ENCODE assay signal across 3 cellular contexts in the genomic region with DNA sequence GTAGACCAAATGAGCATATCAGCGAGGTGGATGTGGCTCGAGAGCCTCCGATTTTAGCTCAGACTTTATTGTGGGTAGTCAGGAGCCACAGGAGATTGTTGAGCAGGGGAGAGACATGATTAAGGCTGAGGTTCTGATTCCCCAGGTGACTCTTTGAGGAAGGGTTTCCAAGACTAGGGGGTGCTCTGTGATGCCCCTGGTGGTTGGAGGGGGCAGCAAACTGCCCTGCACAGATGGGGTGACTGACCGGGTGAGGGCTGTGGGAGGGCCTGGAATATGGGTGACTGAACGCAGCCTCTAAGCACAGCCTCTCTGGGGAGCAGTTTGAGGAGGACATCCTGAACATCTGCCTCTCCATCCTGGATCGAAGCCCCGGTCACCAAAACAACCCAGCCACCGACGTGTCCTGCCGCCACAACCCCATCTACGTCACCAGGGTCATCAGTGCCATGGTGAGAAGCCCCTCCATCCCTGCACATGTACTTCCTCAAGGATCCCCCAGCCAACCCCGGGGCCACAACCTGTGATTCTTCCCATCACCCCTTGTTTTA.
TF ChIP-seq lines count a peak whose summit lies in the region.

No MANE protein-coding gene starts in this region.

TF ChIP-seq in SK-N-SH, 30 proteins besides CTCF, POLR2A, EP300 and RAD21:
- TF ChIP-seq NRF1 (IDR thresholded peaks at IDR 0.05; ENCODE audit: low read depth, low read length) (no peak), TAF1 (IDR thresholded peaks at IDR 0.05; ENCODE audit: borderline replicate concordance, low read depth, low read length) (no peak), MXI1 (IDR thresholded peaks at IDR 0.05; ENCODE audit: low read depth, low read length) (no peak), RXRA (IDR thresholded peaks at IDR 0.05; ENCODE audit: borderline replicate concordance, low read depth) (no peak), TCF12 (IDR thresholded peaks at IDR 0.05) (no peak), SMC3 (IDR thresholded peaks at IDR 0.05; ENCODE audit: low read depth, low read length) (no peak), JUND (IDR thresholded peaks at IDR 0.05) (no peak), SIN3A (IDR thresholded peaks at IDR 0.05; ENCODE audit: borderline replicate concordance, low read depth, low read length) (no peak)
- TF ChIP-seq, protein P1, sequence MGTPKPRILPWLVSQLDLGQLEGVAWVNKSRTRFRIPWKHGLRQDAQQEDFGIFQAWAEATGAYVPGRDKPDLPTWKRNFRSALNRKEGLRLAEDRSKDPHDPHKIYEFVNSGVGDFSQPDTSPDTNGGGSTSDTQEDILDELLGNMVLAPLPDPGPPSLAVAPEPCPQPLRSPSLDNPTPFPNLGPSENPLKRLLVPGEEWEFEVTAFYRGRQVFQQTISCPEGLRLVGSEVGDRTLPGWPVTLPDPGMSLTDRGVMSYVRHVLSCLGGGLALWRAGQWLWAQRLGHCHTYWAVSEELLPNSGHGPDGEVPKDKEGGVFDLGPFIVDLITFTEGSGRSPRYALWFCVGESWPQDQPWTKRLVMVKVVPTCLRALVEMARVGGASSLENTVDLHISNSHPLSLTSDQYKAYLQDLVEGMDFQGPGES (IDR thresholded peaks at IDR 0.05; ENCODE audit: low read depth, low read length) = no peak
- TF ChIP-seq, protein P2, sequence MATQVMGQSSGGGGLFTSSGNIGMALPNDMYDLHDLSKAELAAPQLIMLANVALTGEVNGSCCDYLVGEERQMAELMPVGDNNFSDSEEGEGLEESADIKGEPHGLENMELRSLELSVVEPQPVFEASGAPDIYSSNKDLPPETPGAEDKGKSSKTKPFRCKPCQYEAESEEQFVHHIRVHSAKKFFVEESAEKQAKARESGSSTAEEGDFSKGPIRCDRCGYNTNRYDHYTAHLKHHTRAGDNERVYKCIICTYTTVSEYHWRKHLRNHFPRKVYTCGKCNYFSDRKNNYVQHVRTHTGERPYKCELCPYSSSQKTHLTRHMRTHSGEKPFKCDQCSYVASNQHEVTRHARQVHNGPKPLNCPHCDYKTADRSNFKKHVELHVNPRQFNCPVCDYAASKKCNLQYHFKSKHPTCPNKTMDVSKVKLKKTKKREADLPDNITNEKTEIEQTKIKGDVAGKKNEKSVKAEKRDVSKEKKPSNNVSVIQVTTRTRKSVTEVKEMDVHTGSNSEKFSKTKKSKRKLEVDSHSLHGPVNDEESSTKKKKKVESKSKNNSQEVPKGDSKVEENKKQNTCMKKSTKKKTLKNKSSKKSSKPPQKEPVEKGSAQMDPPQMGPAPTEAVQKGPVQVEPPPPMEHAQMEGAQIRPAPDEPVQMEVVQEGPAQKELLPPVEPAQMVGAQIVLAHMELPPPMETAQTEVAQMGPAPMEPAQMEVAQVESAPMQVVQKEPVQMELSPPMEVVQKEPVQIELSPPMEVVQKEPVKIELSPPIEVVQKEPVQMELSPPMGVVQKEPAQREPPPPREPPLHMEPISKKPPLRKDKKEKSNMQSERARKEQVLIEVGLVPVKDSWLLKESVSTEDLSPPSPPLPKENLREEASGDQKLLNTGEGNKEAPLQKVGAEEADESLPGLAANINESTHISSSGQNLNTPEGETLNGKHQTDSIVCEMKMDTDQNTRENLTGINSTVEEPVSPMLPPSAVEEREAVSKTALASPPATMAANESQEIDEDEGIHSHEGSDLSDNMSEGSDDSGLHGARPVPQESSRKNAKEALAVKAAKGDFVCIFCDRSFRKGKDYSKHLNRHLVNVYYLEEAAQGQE (IDR thresholded peaks at IDR 0.05; ENCODE audit: low read depth, low read length) = no peak

TF ChIP-seq in SK-N-SH treated with all-trans-retinoic acid at 6 μM for 48 hours, 23 proteins besides CTCF, POLR2A, EP300 and RAD21:
- TF ChIP-seq ZNF8 (CRISPR knock-in tag; IDR thresholded peaks at IDR 0.05) = no peak

TF ChIP-seq in WTC11, 78 proteins besides CTCF, POLR2A, EP300 and RAD21:
- no peak for TF ChIP-seq PRRX2 (CRISPR knock-in tag; IDR thresholded peaks at IDR 0.05)
- TF ChIP-seq MLX (CRISPR knock-in tag; IDR thresholded peaks at IDR 0.05) = no peak
- no peak for TF ChIP-seq ZNF396 (CRISPR knock-in tag; IDR thresholded peaks at IDR 0.05; ENCODE audit: borderline replicate concordance)
- TF ChIP-seq ZNF219 (CRISPR knock-in tag; IDR thresholded peaks at IDR 0.05; ENCODE audit: borderline replicate concordance) = no peak
- TF ChIP-seq OVOL2 (CRISPR knock-in tag; IDR thresholded peaks at IDR 0.05; ENCODE audit: borderline replicate concordance) = no peak
- no peak for TF ChIP-seq HMGXB4 (CRISPR knock-in tag; IDR thresholded peaks at IDR 0.05)
- TF ChIP-seq, protein P3, sequence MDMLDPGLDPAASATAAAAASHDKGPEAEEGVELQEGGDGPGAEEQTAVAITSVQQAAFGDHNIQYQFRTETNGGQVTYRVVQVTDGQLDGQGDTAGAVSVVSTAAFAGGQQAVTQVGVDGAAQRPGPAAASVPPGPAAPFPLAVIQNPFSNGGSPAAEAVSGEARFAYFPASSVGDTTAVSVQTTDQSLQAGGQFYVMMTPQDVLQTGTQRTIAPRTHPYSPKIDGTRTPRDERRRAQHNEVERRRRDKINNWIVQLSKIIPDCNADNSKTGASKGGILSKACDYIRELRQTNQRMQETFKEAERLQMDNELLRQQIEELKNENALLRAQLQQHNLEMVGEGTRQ (CRISPR knock-in tag; IDR thresholded peaks at IDR 0.05) = no peak
- no peak for TF ChIP-seq NR2C2 (CRISPR knock-in tag; IDR thresholded peaks at IDR 0.05)
- TF ChIP-seq, protein P4, sequence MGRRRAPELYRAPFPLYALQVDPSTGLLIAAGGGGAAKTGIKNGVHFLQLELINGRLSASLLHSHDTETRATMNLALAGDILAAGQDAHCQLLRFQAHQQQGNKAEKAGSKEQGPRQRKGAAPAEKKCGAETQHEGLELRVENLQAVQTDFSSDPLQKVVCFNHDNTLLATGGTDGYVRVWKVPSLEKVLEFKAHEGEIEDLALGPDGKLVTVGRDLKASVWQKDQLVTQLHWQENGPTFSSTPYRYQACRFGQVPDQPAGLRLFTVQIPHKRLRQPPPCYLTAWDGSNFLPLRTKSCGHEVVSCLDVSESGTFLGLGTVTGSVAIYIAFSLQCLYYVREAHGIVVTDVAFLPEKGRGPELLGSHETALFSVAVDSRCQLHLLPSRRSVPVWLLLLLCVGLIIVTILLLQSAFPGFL (CRISPR knock-in tag; IDR thresholded peaks at IDR 0.05; ENCODE audit: borderline replicate concordance) = no peak
- TF ChIP-seq, protein P5, sequence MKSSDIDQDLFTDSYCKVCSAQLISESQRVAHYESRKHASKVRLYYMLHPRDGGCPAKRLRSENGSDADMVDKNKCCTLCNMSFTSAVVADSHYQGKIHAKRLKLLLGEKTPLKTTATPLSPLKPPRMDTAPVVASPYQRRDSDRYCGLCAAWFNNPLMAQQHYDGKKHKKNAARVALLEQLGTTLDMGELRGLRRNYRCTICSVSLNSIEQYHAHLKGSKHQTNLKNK (CRISPR knock-in tag; IDR thresholded peaks at IDR 0.05) = no peak
